ENCODE assay signal across 8 cellular contexts in genomic region chr2:85324639-85325465, GRCh38. TPM values are rescaled to one million over a fixed set of nuclear protein-coding genes. Genes with fewer than 3 reads are reported as not detected.
A peak's percentile ranks its signal among the peaks of the same experiment; 100 is the strongest.
DNase-seq lines count a peak whose midpoint lies in the region; ATAC-seq, FAIRE-seq and TF ChIP-seq lines count a peak whose summit lies in the region.

No MANE protein-coding gene starts in this region.

- peaks cover 75% of the 10 kb centered on the region for H3K36me3 Mint-ChIP-seq in activated naive CD8-positive, alpha-beta T cell treated with anti-CD3 and anti-CD28 coated beads, Interleukin-2, amount 10 ng/mL, durations not matched to agents 7 days and 5 days

- no peak overlapping the region for H3K27ac ChIP-seq in right atrium auricular region
- H3K27ac ChIP-seq in HepG2 (ENCODE audit: extremely low read length, insufficient read depth, low read length), result peak overlapping the region; percentile 95

- H3K4me2 ChIP-seq in HepG2 (ENCODE audit: low read depth, low read length), result peak overlapping the region; percentile 98

- peaks cover 85% of the 10 kb centered on the region for H3K79me2 ChIP-seq in HepG2 (ENCODE audit: insufficient read depth, low read length)

- H4K20me1 ChIP-seq in HepG2 (ENCODE audit: insufficient read depth, low read length), result peaks cover 23% of the 10 kb centered on the region

- DNase-seq in right atrium auricular region (ENCODE audit: low spot score) (no peak), Right ventricle myocardium superior (no peak), HepG2 (ENCODE audit: low spot score) (peak; percentile 99)
- DNase-seq in activated naive CD8-positive, alpha-beta T cell treated with anti-CD3 and anti-CD28 coated beads, Interleukin-2, amount 10 ng/mL, durations not matched to agents 7 days and 5 days, result no peak
- no peak for DNase-seq in activated CD4-positive, CD25-positive, alpha-beta regulatory T cell (lab: John Stamatoyannopoulos, UW)

- H3K9me3 Mint-ChIP-seq in activated naive CD8-positive, alpha-beta T cell treated with anti-CD3 and anti-CD28 coated beads, Interleukin-2, amount 10 ng/mL, durations not matched to agents 7 days and 5 days, result no peaks in the 10 kb centered on the region

- peaks cover 48% of the 10 kb centered on the region for H3K36me3 ChIP-seq in right atrium auricular region
- H3K36me3 ChIP-seq in HepG2 (replicated peaks in 1 of 2; ENCODE audit: control insufficient read depth in 1 of 2, insufficient read depth in 2 of 2, low read length in 2 of 2), result peaks cover 18 to 45% of the 10 kb centered on the region in 2 experiments

- 2% methylated on average over 10 of the region's 10 CpGs for WGBS in HepG2 (ENCODE audit: low lambda C conversion rate)

- no TSS peak for BruUV-seq in HepG2 (replicated peaks; lab: Mats Ljungman, UMichigan)

- TF ChIP-seq EP300 in HepG2 (IDR thresholded peaks at IDR 0.05; ENCODE audit: low read depth in 2 of 2, low read length in 2 of 2) (peak in 1 of 2 experiments; percentile 94; a peak in 3 of 4 replicates), HepG2 (CRISPR knock-in tag; IDR thresholded peaks at IDR 0.05; ENCODE audit: borderline replicate concordance) (peak; percentile 70; the same call in 1 of the 2 replicates)

- CTCF ChIA-PET in HepG2 (lab: Yijun Ruan, JAX; ENCODE audit: low intra/inter-chr PET ratio, low total read pairs), result no interaction called here

- H3K4me3 Mint-ChIP-seq in activated naive CD8-positive, alpha-beta T cell treated with anti-CD3 and anti-CD28 coated beads, Interleukin-2, amount 10 ng/mL, durations not matched to agents 7 days and 5 days, result peak overlapping the region; percentile 99

- H3K27me3 ChIP-seq in right atrium auricular region (no peaks in the 10 kb centered on the region), HepG2 (ENCODE audit: control insufficient read depth in 1 of 2, insufficient read depth in 2 of 2, low read length in 2 of 2) (no peaks in the 10 kb centered on the region; a peak in 1 of 5 replicates)

- peaks cover 53% of the 10 kb centered on the region for H3K4me1 Mint-ChIP-seq in activated naive CD8-positive, alpha-beta T cell treated with anti-CD3 and anti-CD28 coated beads, Interleukin-2, amount 10 ng/mL, durations not matched to agents 7 days and 5 days

- peak overlapping the region; percentile 100 for H3K27ac Mint-ChIP-seq in activated naive CD8-positive, alpha-beta T cell treated with anti-CD3 and anti-CD28 coated beads, Interleukin-2, amount 10 ng/mL, durations not matched to agents 7 days and 5 days

- no peaks in the 10 kb centered on the region for H3K27me3 Mint-ChIP-seq in activated naive CD8-positive, alpha-beta T cell treated with anti-CD3 and anti-CD28 coated beads, Interleukin-2, amount 10 ng/mL, durations not matched to agents 7 days and 5 days

- H3K9me3 ChIP-seq in right atrium auricular region (no peaks in the 10 kb centered on the region), HepG2 (ENCODE audit: low read length) (no peaks in the 10 kb centered on the region)

- intact Hi-C loops in Right ventricle myocardium superior (cut with DNase I), result no loop called here
- intact Hi-C loops in HepG2 (cut with micrococcal nuclease; ENCODE audit: unreplicated experiment), result loop anchor here (1.0 to 5.0 kb wide), 5 partner anchors 16 to 227 kb away; partner anchors contain the start of genes ELMOD3 and RETSAT

- peak; percentile 96 for FAIRE-seq in HepG2 (lab: Jason Lieb, UNC)

- TF ChIP-seq POLR2A in HepG2 (IDR thresholded peaks at IDR 0.05; ENCODE audit: insufficient read depth in 1 of 2, low read depth in 2 of 2, low read length in 2 of 2), result peak; percentile 76 to 78

- peak overlapping the region; percentile 96 for H3K9ac ChIP-seq in HepG2 (ENCODE audit: insufficient read depth, low read depth, low read length)

- no peak overlapping the region for H2AFZ ChIP-seq in HepG2 (ENCODE audit: low read length)

- H3K4me3 ChIP-seq in right atrium auricular region, result peak overlapping the region; percentile 9 to 83
- peak overlapping the region; percentile 80 to 90 (median 89) for H3K4me3 ChIP-seq in HepG2 (replicated peaks in 1 of 3; ENCODE audit: insufficient read depth in 1 of 3, low read depth in 2 of 3, low read length in 3 of 3)

- ATAC-seq in Right ventricle myocardium superior (ENCODE audit: poor library complexity) (no peak), HepG2 (peak; percentile 82), GM18502 (IDR thresholded peaks at IDR 0.05; ENCODE audit: poor library complexity, unreplicated experiment) (no peak), HG02763 (IDR thresholded peaks at IDR 0.05; ENCODE audit: unreplicated experiment) (no peak), HG03196 (IDR thresholded peaks at IDR 0.05; ENCODE audit: unreplicated experiment) (no peak)
- no peak for ATAC-seq in activated naive CD8-positive, alpha-beta T cell treated with anti-CD3 and anti-CD28 coated beads, Interleukin-2, amount 10 ng/mL, durations not matched to agents 7 days and 5 days (ENCODE audit: low read depth)

- TF ChIP-seq RAD21 in HepG2 (CRISPR knock-in tag; IDR thresholded peaks at IDR 0.05), result no peak

- no peak for TF ChIP-seq CTCF in right atrium auricular region (IDR thresholded peaks at IDR 0.05)
- no peak; the same call in 1 of the 2 replicates for TF ChIP-seq CTCF in HepG2 (CRISPR knock-in tag; IDR thresholded peaks at IDR 0.05)

- POLR2A ChIA-PET in activated naive CD8-positive, alpha-beta T cell treated with anti-CD3 and anti-CD28 coated beads, Interleukin-2, amount 10 ng/mL, durations not matched to agents 7 days and 5 days (lab: Charles Lee), result interaction anchor here (0.7 to 4.9 kb wide), 6 partner anchors 11 to 1236 kb away, joined by 3 to 35 read pairs (median 9); partner anchors contain the start of genes ELMOD3, MAT2A and RETSAT
- POLR2A ChIA-PET in HepG2 (lab: Yijun Ruan, JAX), result interaction anchor here (0.7 to 6.2 kb wide), 21 partner anchors 9 to 378 kb away, joined by 3 to 142 read pairs (median 4); partner anchors contain the start of genes C2orf68, ELMOD3, GGCX and MAT2A

- in situ Hi-C loops in HepG2 (cut with HindIII; ENCODE audit: extremely low pct_ligation_motif_present, low pct_unique_long_range_greater_than_20kb), result no loop called here

- H3K4me1 ChIP-seq in right atrium auricular region, result peaks cover 0 to 49% of the 10 kb centered on the region in 2 donors
- H3K4me1 ChIP-seq in HepG2 (ENCODE audit: insufficient read depth, low read length), result peaks cover 64% of the 10 kb centered on the region

RNA-seq across cellular contexts. Expression of gene TGOLN2, which starts 2.9 kb away (rescaled TPM):
- total RNA-seq in right atrium auricular region, result 10 to 100 TPM; 89.3 to 99.5 TPM
- total RNA-seq in Right ventricle myocardium superior, result 59.9 TPM
- total RNA-seq in activated naive CD8-positive, alpha-beta T cell treated with anti-CD3 and anti-CD28 coated beads, Interleukin-2, amount 10 ng/mL, durations not matched to agents 7 days and 5 days, result 100 to 1,000 TPM; 144 to 148 TPM
- total RNA-seq in HepG2 (2016; rRNA removed; fragmentation: Illumina TruSeq; extraction: Trizol), result 62.5 and 99.6 TPM in 2 replicates
- 10.8 and 10.9 TPM in 2 replicates for total RNA-seq in HepG2 (2016; cell fraction: cytosol; rRNA removed; fragmentation: Illumina TruSeq; extraction: Trizol; ENCODE audit: low read depth)
- 56.7 and 97.1 TPM in 2 replicates for total RNA-seq in HepG2 (2016; cell fraction: insoluble cytoplasmic fraction; rRNA removed; fragmentation: Illumina TruSeq; extraction: Trizol)
- total RNA-seq in HepG2 (2016; cell fraction: membrane; rRNA removed; fragmentation: Illumina TruSeq; extraction: Trizol), result 20.9 and 22.6 TPM in 2 replicates
- 124 and 151 TPM in 2 replicates for total RNA-seq in HepG2 (2016; cell fraction: nucleus; rRNA removed; fragmentation: Illumina TruSeq; extraction: Trizol)
- polyA plus RNA-seq in HepG2 (2011; rRNA removed), result 143 and 155 TPM in 2 replicates
- polyA plus RNA-seq in HepG2 (2011; cell fraction: cytosol; rRNA removed), result 88.2 and 122 TPM in 2 replicates
- 116 and 157 TPM in 2 replicates for polyA plus RNA-seq in HepG2 (2011; cell fraction: nucleus; rRNA removed)
- polyA plus RNA-seq in HepG2 (2012), result 86.0 and 95.7 TPM in 2 replicates
- polyA plus RNA-seq in HepG2 (2016; cell fraction: cytosol; fragmentation: Illumina TruSeq; extraction: Trizol; ENCODE audit: low read depth), result 4.3 and 4.5 TPM in 2 replicates
- 51.8 and 59.4 TPM in 2 replicates for polyA plus RNA-seq in HepG2 (2016; cell fraction: insoluble cytoplasmic fraction; fragmentation: Illumina TruSeq; extraction: Trizol; ENCODE audit: low read depth)
- 10.0 and 10.7 TPM in 2 replicates for polyA plus RNA-seq in HepG2 (2016; cell fraction: membrane; fragmentation: Illumina TruSeq; extraction: Trizol; ENCODE audit: low read depth)
- polyA plus RNA-seq in HepG2 (2016; cell fraction: nucleus; fragmentation: Illumina TruSeq; extraction: Trizol; ENCODE audit: insufficient read depth, low read depth), result 170 and 178 TPM in 2 replicates
- 35.4 and 110 TPM in 2 replicates for polyA minus RNA-seq in HepG2 (2011; rRNA and poly(A)+ RNA removed; ENCODE audit: low replicate concordance)
- polyA minus RNA-seq in HepG2 (2011; cell fraction: cytosol; rRNA and poly(A)+ RNA removed), result 83.6 and 87.9 TPM in 2 replicates
- polyA minus RNA-seq in HepG2 (2011; cell fraction: nucleus; rRNA and poly(A)+ RNA removed), result 120 and 144 TPM in 2 replicates

RNA-seq across cellular contexts. Expression of gene RETSAT, which starts 29.5 kb away (rescaled TPM):
- total RNA-seq in right atrium auricular region (10 to 100 TPM; 34.2 to 40.8 TPM), Right ventricle myocardium superior (39.8 TPM), HepG2 (2016; rRNA removed; fragmentation: Illumina TruSeq; extraction: Trizol) (17.2 and 46.7 TPM in 2 replicates)
- total RNA-seq in activated naive CD8-positive, alpha-beta T cell treated with anti-CD3 and anti-CD28 coated beads, Interleukin-2, amount 10 ng/mL, durations not matched to agents 7 days and 5 days, result 10 to 100 TPM; 28.8 to 29.7 TPM
- 10.9 and 12.3 TPM in 2 replicates for total RNA-seq in HepG2 (2016; cell fraction: cytosol; rRNA removed; fragmentation: Illumina TruSeq; extraction: Trizol; ENCODE audit: low read depth)
- total RNA-seq in HepG2 (2016; cell fraction: insoluble cytoplasmic fraction; rRNA removed; fragmentation: Illumina TruSeq; extraction: Trizol), result 18.1 and 44.6 TPM in 2 replicates
- total RNA-seq in HepG2 (2016; cell fraction: membrane; rRNA removed; fragmentation: Illumina TruSeq; extraction: Trizol), result 15.7 and 17.3 TPM in 2 replicates
- total RNA-seq in HepG2 (2016; cell fraction: nucleus; rRNA removed; fragmentation: Illumina TruSeq; extraction: Trizol), result 50.8 and 58.5 TPM in 2 replicates
- polyA plus RNA-seq in HepG2 (2011; rRNA removed), result 61.0 and 88.0 TPM in 2 replicates
- polyA plus RNA-seq in HepG2 (2011; cell fraction: cytosol; rRNA removed), result 45.6 and 61.3 TPM in 2 replicates
- polyA plus RNA-seq in HepG2 (2011; cell fraction: nucleus; rRNA removed), result 145 and 168 TPM in 2 replicates
- polyA plus RNA-seq in HepG2 (2012), result 76.9 and 78.5 TPM in 2 replicates
- 4.6 and 4.8 TPM in 2 replicates for polyA plus RNA-seq in HepG2 (2016; cell fraction: cytosol; fragmentation: Illumina TruSeq; extraction: Trizol; ENCODE audit: low read depth)
- polyA plus RNA-seq in HepG2 (2016; cell fraction: insoluble cytoplasmic fraction; fragmentation: Illumina TruSeq; extraction: Trizol; ENCODE audit: low read depth), result 15.6 and 17.6 TPM in 2 replicates
- 9.2 and 10.8 TPM in 2 replicates for polyA plus RNA-seq in HepG2 (2016; cell fraction: membrane; fragmentation: Illumina TruSeq; extraction: Trizol; ENCODE audit: low read depth)
- polyA plus RNA-seq in HepG2 (2016; cell fraction: nucleus; fragmentation: Illumina TruSeq; extraction: Trizol; ENCODE audit: insufficient read depth, low read depth), result 96.7 and 99.7 TPM in 2 replicates
- 163 and 207 TPM in 2 replicates for polyA minus RNA-seq in HepG2 (2011; rRNA and poly(A)+ RNA removed; ENCODE audit: low replicate concordance)
- 39.9 and 52.7 TPM in 2 replicates for polyA minus RNA-seq in HepG2 (2011; cell fraction: cytosol; rRNA and poly(A)+ RNA removed)
- polyA minus RNA-seq in HepG2 (2011; cell fraction: nucleus; rRNA and poly(A)+ RNA removed), result 60.9 and 82.7 TPM in 2 replicates

RNA-seq across cellular contexts. Expression of gene ELMOD3, which starts 29.7 kb away (rescaled TPM):
- total RNA-seq in right atrium auricular region (10 to 100 TPM in 1 of 2 donors, 1 to 10 TPM in 1; 8.4 to 11.1 TPM), Right ventricle myocardium superior (9.0 TPM), HepG2 (2016; rRNA removed; fragmentation: Illumina TruSeq; extraction: Trizol) (10.3 and 13.3 TPM in 2 replicates)
- 10 to 100 TPM; 23.1 to 26.4 TPM for total RNA-seq in activated naive CD8-positive, alpha-beta T cell treated with anti-CD3 and anti-CD28 coated beads, Interleukin-2, amount 10 ng/mL, durations not matched to agents 7 days and 5 days
- total RNA-seq in HepG2 (2016; cell fraction: cytosol; rRNA removed; fragmentation: Illumina TruSeq; extraction: Trizol; ENCODE audit: low read depth), result 6.9 and 7.5 TPM in 2 replicates
- 10.3 and 15.0 TPM in 2 replicates for total RNA-seq in HepG2 (2016; cell fraction: insoluble cytoplasmic fraction; rRNA removed; fragmentation: Illumina TruSeq; extraction: Trizol)
- total RNA-seq in HepG2 (2016; cell fraction: membrane; rRNA removed; fragmentation: Illumina TruSeq; extraction: Trizol), result 8.8 and 9.5 TPM in 2 replicates
- 16.6 and 22.7 TPM in 2 replicates for total RNA-seq in HepG2 (2016; cell fraction: nucleus; rRNA removed; fragmentation: Illumina TruSeq; extraction: Trizol)
- polyA plus RNA-seq in HepG2 (2011; rRNA removed), result 19.5 and 21.4 TPM in 2 replicates
- polyA plus RNA-seq in HepG2 (2011; cell fraction: cytosol; rRNA removed), result 11.0 and 11.1 TPM in 2 replicates
- 56.3 and 61.9 TPM in 2 replicates for polyA plus RNA-seq in HepG2 (2011; cell fraction: nucleus; rRNA removed)
- polyA plus RNA-seq in HepG2 (2012), result 9.6 and 10.3 TPM in 2 replicates
- 2.4 and 3.2 TPM in 2 replicates for polyA plus RNA-seq in HepG2 (2016; cell fraction: cytosol; fragmentation: Illumina TruSeq; extraction: Trizol; ENCODE audit: low read depth)
- 9.4 TPM in 2 replicates for polyA plus RNA-seq in HepG2 (2016; cell fraction: insoluble cytoplasmic fraction; fragmentation: Illumina TruSeq; extraction: Trizol; ENCODE audit: low read depth)
- 6.4 and 6.6 TPM in 2 replicates for polyA plus RNA-seq in HepG2 (2016; cell fraction: membrane; fragmentation: Illumina TruSeq; extraction: Trizol; ENCODE audit: low read depth)
- polyA plus RNA-seq in HepG2 (2016; cell fraction: nucleus; fragmentation: Illumina TruSeq; extraction: Trizol; ENCODE audit: insufficient read depth, low read depth), result 34.9 and 37.5 TPM in 2 replicates
- 14.8 and 18.1 TPM in 2 replicates for polyA minus RNA-seq in HepG2 (2011; rRNA and poly(A)+ RNA removed; ENCODE audit: low replicate concordance)
- polyA minus RNA-seq in HepG2 (2011; cell fraction: cytosol; rRNA and poly(A)+ RNA removed), result 3.2 and 4.1 TPM in 2 replicates
- 19.1 and 24.5 TPM in 2 replicates for polyA minus RNA-seq in HepG2 (2011; cell fraction: nucleus; rRNA and poly(A)+ RNA removed)
